16 cellular contexts compared by ENCODE assay signal in genomic region chr1:66490817-66491216, GRCh38. TPM values are rescaled to one million over a fixed set of nuclear protein-coding genes. Genes with fewer than 3 reads are reported as not detected.
A peak's percentile ranks its signal among the peaks of the same experiment; 100 is the strongest.
DNase-seq lines count a peak whose midpoint lies in the region; ATAC-seq, FAIRE-seq and TF ChIP-seq lines count a peak whose summit lies in the region.
"Had no signal": no experiment of that assay in that cellular context is flagged by ENCODE, and none has a peak within 500 bp of the region (broad histone marks: within the 10 kb centered on the region; RNA-seq: fewer than 3 reads in every experiment).

No MANE protein-coding gene starts in this region.

- no peak overlapping the region for H3K4me3 Mint-ChIP-seq in activated naive CD8-positive, alpha-beta T cell treated with anti-CD3 and anti-CD28 coated beads, Interleukin-2, amount 50 U/mL, for 24 hours
- H3K4me3 Mint-ChIP-seq: activated CD4-positive, alpha-beta memory T cell treated with anti-CD3 and anti-CD28 coated beads for 36 hours had no signal

- dilution Hi-C loops in endothelial cell of umbilical vein (cut with MboI; ENCODE audit: extremely low pct_ligation_motif_present, low sequenced_read_pairs), result no loop called here

- H3K9me2 ChIP-seq in DOHH2 (replicated peaks; ENCODE audit: control insufficient read depth, low read length), result no peaks in the 10 kb centered on the region

- H3K36me3 Mint-ChIP-seq in activated naive CD8-positive, alpha-beta T cell treated with anti-CD3 and anti-CD28 coated beads, Interleukin-2, amount 50 U/mL, for 24 hours (ENCODE audit: low read depth), result no peaks in the 10 kb centered on the region
- H3K36me3 Mint-ChIP-seq: activated CD4-positive, alpha-beta memory T cell treated with anti-CD3 and anti-CD28 coated beads for 36 hours had no signal

- H3K4me1 ChIP-seq in DOHH2 (ENCODE audit: control insufficient read depth, low read length), result peaks cover 37% of the 10 kb centered on the region
- H3K4me1 ChIP-seq in endothelial cell of umbilical vein (ENCODE audit: control insufficient read depth, extremely low read depth, insufficient read depth, low read length), result peaks cover 21% of the 10 kb centered on the region

- CTCF ChIA-PET in endothelial cell of umbilical vein (lab: Charles Lee), result interaction anchor here (0.7 to 2.2 kb wide), 14 partner anchors 10 to 248 kb away, joined by 3 to 51 read pairs (median 5); no protein-coding TSS in a partner anchor

- POLR2A ChIA-PET in endothelial cell of umbilical vein (lab: Charles Lee), result interaction anchor here (0.6 kb wide), 1 partner anchor 18 kb away, joined by 3 read pairs; no protein-coding TSS in a partner anchor

- no peak for TF ChIP-seq CTCF in DOHH2 (IDR thresholded peaks at IDR 0.05; ENCODE audit: low read depth, low read length, poor library complexity, severe bottlenecking)
- TF ChIP-seq CTCF in endothelial cell of umbilical vein (IDR thresholded peaks at IDR 0.05; ENCODE audit: extremely low read depth in 1 of 2, insufficient read depth in 1 of 2, low read depth in 1 of 2, low read length in 2 of 2), result no peak

- no peak overlapping the region for H3K27ac Mint-ChIP-seq in activated naive CD8-positive, alpha-beta T cell treated with anti-CD3 and anti-CD28 coated beads, Interleukin-2, amount 50 U/mL, for 24 hours
- H3K27ac Mint-ChIP-seq: activated CD4-positive, alpha-beta memory T cell treated with anti-CD3 and anti-CD28 coated beads for 36 hours; activated T-helper 2 cell treated with anti-CD3 and anti-CD28 coated beads, Interferon-gamma antibody, Interleukin-2, Interleukin-4, amounts not matched to agents 10 μg/mL and 5 μg/mL and 100 μg/mL, durations not matched to agents 14 hours and 24 hours and 36 hours; progenitor cell of endocrine pancreas had no signal

- no peaks in the 10 kb centered on the region for H3K27me3 Mint-ChIP-seq in activated naive CD8-positive, alpha-beta T cell treated with anti-CD3 and anti-CD28 coated beads, Interleukin-2, amount 50 U/mL, for 24 hours
- H3K27me3 Mint-ChIP-seq: activated CD4-positive, alpha-beta memory T cell treated with anti-CD3 and anti-CD28 coated beads for 36 hours had no signal

- H3K9me3 ChIP-seq in DOHH2 (ENCODE audit: control insufficient read depth, insufficient read depth, low read length) (no peaks in the 10 kb centered on the region), endothelial cell of umbilical vein (replicated peaks; ENCODE audit: control insufficient read depth, insufficient read depth, low read length) (no peaks in the 10 kb centered on the region)
- H3K9me3 ChIP-seq: tibial artery had no signal

- TF ChIP-seq POLR2A in endothelial cell of umbilical vein (IDR thresholded peaks at IDR 0.05; ENCODE audit: low read depth, low read length), result no peak

- H3K36me3 ChIP-seq in DOHH2 (ENCODE audit: control insufficient read depth, low read length) (no peaks in the 10 kb centered on the region), endothelial cell of umbilical vein (ENCODE audit: control insufficient read depth in 2 of 2, extremely low read depth in 1 of 2, insufficient read depth in 2 of 2, low read length in 2 of 2) (no peaks in the 10 kb centered on the region)
- H3K36me3 ChIP-seq: tibial artery had no signal

- peak overlapping the region; percentile 62 for H3K27ac ChIP-seq in DOHH2 (ENCODE audit: low read depth, low read length)
- H3K27ac ChIP-seq in endothelial cell of umbilical vein (ENCODE audit: insufficient read depth, low read depth, low read length), result peak overlapping the region; percentile 40
- H3K27ac ChIP-seq: RWPE1, tibial artery had no signal

- H3K4me2 ChIP-seq in DOHH2 (ENCODE audit: low read length), result peak overlapping the region; percentile 55
- H3K4me2 ChIP-seq in endothelial cell of umbilical vein (ENCODE audit: insufficient read depth, low read length), result peak overlapping the region; percentile 35

- H3K27me3 ChIP-seq in DOHH2 (ENCODE audit: control insufficient read depth, low read length) (no peaks in the 10 kb centered on the region), endothelial cell of umbilical vein (ENCODE audit: control insufficient read depth in 2 of 2, insufficient read depth in 2 of 2, low read length in 2 of 2) (no peaks in the 10 kb centered on the region)
- H3K27me3 ChIP-seq: tibial artery had no signal

- DNase-seq in endothelial cell of umbilical vein (ENCODE audit: low read depth, low spot score) (peak; percentile 69), iPS-NIHi7 (ENCODE audit: extremely low spot score) (no peak), cerebellar nuclear complex (lab: John Stamatoyannopoulos, UW) (no peak)
- no peak for DNase-seq in activated naive CD8-positive, alpha-beta T cell treated with anti-CD3 and anti-CD28 coated beads, Interleukin-2, amount 50 U/mL, for 24 hours
- DNase-seq: ACHN; activated CD4-positive, alpha-beta memory T cell treated with anti-CD3 and anti-CD28 coated beads for 36 hours; NCI-H187; tibial artery had no signal

- H3K4me3 ChIP-seq in DOHH2 (ENCODE audit: low read length) (peak overlapping the region; percentile 43), endothelial cell of umbilical vein (replicated peaks in 1 of 3; ENCODE audit: insufficient read depth in 1 of 3, low read depth in 1 of 3, low read length in 3 of 3) (peak overlapping the region in 1 of 3 experiments; percentile 17)
- H3K4me3 ChIP-seq: K562, tibial artery had no signal

- H3F3A ChIP-seq in DOHH2 (ENCODE audit: control insufficient read depth, insufficient read depth), result no peaks in the 10 kb centered on the region; the same call in 1 of the 2 replicates

- no peaks in the 10 kb centered on the region for H3K9me1 ChIP-seq in endothelial cell of umbilical vein (replicated peaks; ENCODE audit: control insufficient read depth, extremely low read depth, insufficient read depth, low read length)

- no peak overlapping the region for H2AFZ ChIP-seq in endothelial cell of umbilical vein (ENCODE audit: low read depth, low read length)

- intact Hi-C loops in endothelial cell of umbilical vein (cut with micrococcal nuclease), result no loop called here

- H4K20me1 ChIP-seq in DOHH2 (ENCODE audit: control insufficient read depth, insufficient read depth, low read depth, low read length) (no peaks in the 10 kb centered on the region), endothelial cell of umbilical vein (replicated peaks; ENCODE audit: control insufficient read depth, extremely low read depth, insufficient read depth, low read length) (no peaks in the 10 kb centered on the region)

- H3K79me2 ChIP-seq in DOHH2 (ENCODE audit: control insufficient read depth, low read length), result no peaks in the 10 kb centered on the region
- H3K79me2 ChIP-seq in endothelial cell of umbilical vein (ENCODE audit: control insufficient read depth, insufficient read depth, low read length), result no peaks in the 10 kb centered on the region

- no peaks in the 10 kb centered on the region for H3K9me3 Mint-ChIP-seq in activated naive CD8-positive, alpha-beta T cell treated with anti-CD3 and anti-CD28 coated beads, Interleukin-2, amount 50 U/mL, for 24 hours
- H3K9me3 Mint-ChIP-seq: activated CD4-positive, alpha-beta memory T cell treated with anti-CD3 and anti-CD28 coated beads for 36 hours; activated T-helper 2 cell treated with anti-CD3 and anti-CD28 coated beads, Interferon-gamma antibody, Interleukin-2, Interleukin-4, amounts not matched to agents 10 μg/mL and 5 μg/mL and 100 μg/mL, durations not matched to agents 14 hours and 24 hours and 36 hours had no signal

- no peak overlapping the region for H3K9ac ChIP-seq in endothelial cell of umbilical vein (replicated peaks; ENCODE audit: extremely low read depth, insufficient read depth, low read length)

- ATAC-seq in GM19467 (IDR thresholded peaks at IDR 0.05; ENCODE audit: unreplicated experiment) (peak; percentile 80), HG03520 (IDR thresholded peaks at IDR 0.05; ENCODE audit: unreplicated experiment) (peak; percentile 46), GM18517 (IDR thresholded peaks at IDR 0.05; ENCODE audit: unreplicated experiment) (no peak)
- ATAC-seq in activated naive CD8-positive, alpha-beta T cell treated with anti-CD3 and anti-CD28 coated beads, Interleukin-2, amount 50 U/mL, for 24 hours, result no peak
- ATAC-seq: K562 had no signal

- no TSS peak for BruUV-seq in endothelial cell of umbilical vein (replicated peaks; lab: Mats Ljungman, UMichigan)

- FAIRE-seq in endothelial cell of umbilical vein (lab: Jason Lieb, UNC), result no peak
- FAIRE-seq: K562 had no signal

- H3K4me1 Mint-ChIP-seq in activated naive CD8-positive, alpha-beta T cell treated with anti-CD3 and anti-CD28 coated beads, Interleukin-2, amount 50 U/mL, for 24 hours, result no peaks in the 10 kb centered on the region

TF ChIP-seq in endothelial cell of umbilical vein, 7 proteins besides CTCF, POLR2A, EP300 and RAD21:
- TF ChIP-seq EZH2 (IDR thresholded peaks at IDR 0.05; ENCODE audit: borderline replicate concordance, low read depth, low read length, severe bottlenecking) (no peak), JUN (IDR thresholded peaks at IDR 0.05; ENCODE audit: borderline replicate concordance, insufficient read depth, insufficient read length, low read depth) (no peak), MYC (IDR thresholded peaks at IDR 0.05; ENCODE audit: low read depth, low read length) (no peak), POLR2AphosphoS5 (IDR thresholded peaks at IDR 0.05; ENCODE audit: insufficient read depth, low read depth, low read length) (no peak), FOS (IDR thresholded peaks at IDR 0.05; ENCODE audit: borderline replicate concordance, insufficient read depth, low read length) (no peak)

RNA-seq across cellular contexts. Expression of gene SGIP1, which starts 43.1 kb away (rescaled TPM):
- 51.0 and 68.9 TPM in 2 replicates for total RNA-seq in endothelial cell of umbilical vein
- 30.4 and 30.9 TPM in 2 replicates for polyA plus RNA-seq in endothelial cell of umbilical vein
- 11.2 and 13.2 TPM in 2 replicates for polyA plus RNA-seq in endothelial cell of umbilical vein (2011; cell fraction: cytosol; rRNA removed)
- polyA plus RNA-seq in endothelial cell of umbilical vein (2011; cell fraction: nucleus; rRNA removed), result 121 and 134 TPM in 2 replicates
- 17.7 and 26.2 TPM in 2 replicates for polyA plus RNA-seq in endothelial cell of umbilical vein (2012)
- 102 and 106 TPM in 2 replicates for polyA minus RNA-seq in endothelial cell of umbilical vein
- polyA minus RNA-seq in endothelial cell of umbilical vein (2011; cell fraction: cytosol; rRNA and poly(A)+ RNA removed), result not detected
- 283 and 309 TPM in 2 replicates for polyA minus RNA-seq in endothelial cell of umbilical vein (2011; cell fraction: nucleus; rRNA and poly(A)+ RNA removed)
- total RNA-seq: activated T-helper 2 cell treated with anti-CD3 and anti-CD28 coated beads, Interferon-gamma antibody, Interleukin-2, Interleukin-4, amounts not matched to agents 10 μg/mL and 5 μg/mL and 100 μg/mL, durations not matched to agents 14 hours and 24 hours and 36 hours had no signal

Comparison
In these comparisons a context has a peak if more than half of its experiments do, and no peak if none do; other contexts are left out.
1. ATAC-seq: peak in GM19467 (single experiment) and HG03520 (single experiment); none in activated naive CD8-positive, alpha-beta T cell treated with anti-CD3 and anti-CD28 coated beads, Interleukin-2, amount 50 U/mL, for 24 hours (single experiment) and GM18517 (single experiment).